Comparison of ENCODE assay signal across 18 cellular contexts in the genomic region with DNA sequence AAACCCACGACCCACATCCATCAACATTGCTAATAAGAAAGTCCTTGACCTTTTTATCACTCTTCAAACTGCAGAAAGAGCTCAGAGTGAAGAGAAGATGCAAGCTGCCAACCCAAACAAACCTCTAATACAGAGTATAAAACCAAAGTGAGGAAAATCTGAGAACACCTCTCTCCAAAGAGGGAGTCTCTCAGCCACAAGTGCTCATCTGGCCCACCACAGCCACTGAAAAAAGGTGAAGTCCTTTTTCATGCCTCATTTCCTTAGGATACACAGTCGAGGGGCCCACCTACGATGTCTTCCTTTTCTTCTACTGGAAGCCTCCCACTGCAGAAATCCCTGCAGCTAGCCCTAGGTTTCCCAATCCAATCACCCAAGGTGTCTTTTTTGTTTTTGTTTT. TPM values are rescaled to one million over a fixed set of nuclear protein-coding genes. Genes with fewer than 3 reads are reported as not detected.
DNase-seq lines count a peak whose midpoint lies in the region; ATAC-seq lines count a peak whose summit lies in the region.
"Had no signal": no experiment of that assay in that cellular context is flagged by ENCODE, and none has a peak within 500 bp of the region (broad histone marks: within the 10 kb centered on the region; RNA-seq: fewer than 3 reads in every experiment).

No MANE protein-coding gene starts in this region.

- no peaks in the 10 kb centered on the region for H3K9me3 Mint-ChIP-seq in T-helper 2 cell treated with Interferon-gamma antibody and Interleukin-4, amounts not matched to agents 5 μg/mL and 100 μg/mL, for 36 hours
- H3K9me3 Mint-ChIP-seq in activated naive CD8-positive, alpha-beta T cell treated with anti-CD3 and anti-CD28 coated beads, Interleukin-2, amount 10 ng/mL, durations not matched to agents 7 days and 5 days: no peaks in the 10 kb centered on the region
- H3K9me3 Mint-ChIP-seq in stimulated activated effector memory CD8-positive, alpha-beta T cell treated with anti-CD3 and anti-CD28 coated beads, Interleukin-12 subunit alpha, Interleukin-12 subunit beta, amount 100 ng/mL, for 72 hours: no peaks in the 10 kb centered on the region

- H3K36me3 Mint-ChIP-seq in T-helper 2 cell treated with Interferon-gamma antibody and Interleukin-4, amounts not matched to agents 5 μg/mL and 100 μg/mL, for 36 hours (ENCODE audit: low read depth): peaks cover 38% of the 10 kb centered on the region
- peaks cover 22% of the 10 kb centered on the region for H3K36me3 Mint-ChIP-seq in activated naive CD8-positive, alpha-beta T cell treated with anti-CD3 and anti-CD28 coated beads, Interleukin-2, amount 10 ng/mL, durations not matched to agents 7 days and 5 days
- H3K36me3 Mint-ChIP-seq in stimulated activated effector memory CD8-positive, alpha-beta T cell treated with anti-CD3 and anti-CD28 coated beads, Interleukin-12 subunit alpha, Interleukin-12 subunit beta, amount 100 ng/mL, for 72 hours: peaks cover 97% of the 10 kb centered on the region

- ATAC-seq in activated naive CD8-positive, alpha-beta T cell treated with anti-CD3 and anti-CD28 coated beads, Interleukin-2, amount 10 ng/mL, durations not matched to agents 7 days and 5 days (ENCODE audit: low read depth): no peak
- no peak for ATAC-seq in stimulated activated effector memory CD8-positive, alpha-beta T cell treated with anti-CD3 and anti-CD28 coated beads, Interleukin-12 subunit alpha, Interleukin-12 subunit beta, amount 100 ng/mL, for 72 hours
- ATAC-seq in HG02610 (IDR thresholded peaks at IDR 0.05; ENCODE audit: unreplicated experiment): no peak
- ATAC-seq: left ventricle myocardium superior, Right ventricle myocardium inferior had no signal

- peaks cover 7% of the 10 kb centered on the region for H3K4me1 Mint-ChIP-seq in T-helper 2 cell treated with Interferon-gamma antibody and Interleukin-4, amounts not matched to agents 5 μg/mL and 100 μg/mL, for 36 hours (ENCODE audit: low read depth)
- H3K4me1 Mint-ChIP-seq in activated naive CD8-positive, alpha-beta T cell treated with anti-CD3 and anti-CD28 coated beads, Interleukin-2, amount 10 ng/mL, durations not matched to agents 7 days and 5 days: peaks cover 22% of the 10 kb centered on the region
- H3K4me1 Mint-ChIP-seq in stimulated activated effector memory CD8-positive, alpha-beta T cell treated with anti-CD3 and anti-CD28 coated beads, Interleukin-12 subunit alpha, Interleukin-12 subunit beta, amount 100 ng/mL, for 72 hours: peaks cover 56% of the 10 kb centered on the region

- peak overlapping the region; percentile 59 for H3K27ac Mint-ChIP-seq in T-helper 2 cell treated with Interferon-gamma antibody and Interleukin-4, amounts not matched to agents 5 μg/mL and 100 μg/mL, for 36 hours
- peak overlapping the region; percentile 39 for H3K27ac Mint-ChIP-seq in activated naive CD8-positive, alpha-beta T cell treated with anti-CD3 and anti-CD28 coated beads, Interleukin-2, amount 10 ng/mL, durations not matched to agents 7 days and 5 days
- H3K27ac Mint-ChIP-seq in stimulated activated effector memory CD8-positive, alpha-beta T cell treated with anti-CD3 and anti-CD28 coated beads, Interleukin-12 subunit alpha, Interleukin-12 subunit beta, amount 100 ng/mL, for 72 hours: peak overlapping the region; percentile 56

- no peak overlapping the region for H3K4me3 Mint-ChIP-seq in T-helper 2 cell treated with Interferon-gamma antibody and Interleukin-4, amounts not matched to agents 5 μg/mL and 100 μg/mL, for 36 hours
- H3K4me3 Mint-ChIP-seq in activated naive CD8-positive, alpha-beta T cell treated with anti-CD3 and anti-CD28 coated beads, Interleukin-2, amount 10 ng/mL, durations not matched to agents 7 days and 5 days: no peak overlapping the region
- H3K4me3 Mint-ChIP-seq in stimulated activated effector memory CD8-positive, alpha-beta T cell treated with anti-CD3 and anti-CD28 coated beads, Interleukin-12 subunit alpha, Interleukin-12 subunit beta, amount 100 ng/mL, for 72 hours: no peak overlapping the region

- no peaks in the 10 kb centered on the region for H3K27me3 Mint-ChIP-seq in T-helper 2 cell treated with Interferon-gamma antibody and Interleukin-4, amounts not matched to agents 5 μg/mL and 100 μg/mL, for 36 hours (ENCODE audit: low read depth)
- H3K27me3 Mint-ChIP-seq in activated naive CD8-positive, alpha-beta T cell treated with anti-CD3 and anti-CD28 coated beads, Interleukin-2, amount 10 ng/mL, durations not matched to agents 7 days and 5 days: no peaks in the 10 kb centered on the region

- POLR2A ChIA-PET in activated naive CD8-positive, alpha-beta T cell treated with anti-CD3 and anti-CD28 coated beads, Interleukin-2, amount 10 ng/mL, durations not matched to agents 7 days and 5 days (lab: Charles Lee): interaction anchor here (0.6 kb wide), 1 partner anchor 33 kb away, joined by 3 read pairs; no protein-coding TSS in a partner anchor

- DNase-seq in T-helper 2 cell treated with Interferon-gamma antibody and Interleukin-4, amounts not matched to agents 5 μg/mL and 100 μg/mL, for 36 hours (ENCODE audit: low spot score): no peak
- DNase-seq in T-helper 2 cell (no peak), left kidney (ENCODE audit: low read depth, low spot score) (peak; percentile 64), cortex of kidney (lab: John Stamatoyannopoulos, UW) (no peak), NCI-H1436 treated with DMSO at 0.1 percent for 48 hours (lab: John Stamatoyannopoulos, UW) (no peak)
- DNase-seq in activated naive CD8-positive, alpha-beta T cell treated with anti-CD3 and anti-CD28 coated beads, Interleukin-2, amount 10 ng/mL, durations not matched to agents 7 days and 5 days: no peak
- DNase-seq in stimulated activated effector memory CD8-positive, alpha-beta T cell treated with anti-CD3 and anti-CD28 coated beads, Interleukin-12 subunit alpha, Interleukin-12 subunit beta, amount 100 ng/mL, for 72 hours (ENCODE audit: low spot score in 2 of 2): no peak
- DNase-seq: activated naive CD4-positive, alpha-beta T cell treated with anti-CD3 and anti-CD28 coated beads, Interleukin-2, amount 50 U/mL, for 16 hours; activated T-cell treated with anti-CD3 and anti-CD28 coated beads, Interleukin-2, amount 50 U/mL, for 1 hour; colonic mucosa; KG1; left ventricle myocardium superior; MV-4-11; NCI-H187; NCI-H69; uterus had no signal

RNA-seq across cellular contexts. Expression of a gene that starts 31.2 kb away (rescaled TPM):
- 10 to 100 TPM; 63.0 to 67.9 TPM for total RNA-seq in activated naive CD8-positive, alpha-beta T cell treated with anti-CD3 and anti-CD28 coated beads, Interleukin-2, amount 10 ng/mL, durations not matched to agents 7 days and 5 days

RNA-seq across cellular contexts. Expression of a gene that starts 43.1 kb away (rescaled TPM):
- 10 to 100 TPM; 54.2 to 55.9 TPM for total RNA-seq in activated naive CD8-positive, alpha-beta T cell treated with anti-CD3 and anti-CD28 coated beads, Interleukin-2, amount 10 ng/mL, durations not matched to agents 7 days and 5 days
